13 cellular contexts compared by ENCODE assay signal in the genomic region with DNA sequence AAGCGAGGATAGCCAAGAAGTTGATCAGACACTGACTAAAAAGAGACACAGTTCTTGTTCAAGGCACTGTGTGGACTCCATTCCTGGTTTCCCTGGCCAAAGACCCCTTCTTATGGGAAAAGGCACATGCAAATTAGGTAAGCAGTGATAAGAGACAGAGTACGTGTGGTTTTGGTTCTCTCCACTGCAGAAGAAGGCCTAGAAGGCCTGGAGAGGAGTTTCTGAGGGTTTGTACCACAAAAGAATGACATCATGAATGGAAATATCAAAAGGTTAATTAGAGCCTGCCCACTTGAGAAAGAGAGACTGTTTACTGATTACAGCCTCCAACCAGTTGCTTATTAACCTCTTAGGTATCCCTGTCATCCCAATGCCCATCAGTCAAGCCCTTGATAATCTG.
A peak's percentile ranks its signal among the peaks of the same experiment; 100 is the strongest.
DNase-seq lines count a peak whose midpoint lies in the region; ATAC-seq, FAIRE-seq and TF ChIP-seq lines count a peak whose summit lies in the region.
"Had no signal": no experiment of that assay in that cellular context is flagged by ENCODE, and none has a peak within 500 bp of the region (broad histone marks: within the 10 kb centered on the region; RNA-seq: fewer than 3 reads in every experiment).

No MANE protein-coding gene starts in this region.

- ATAC-seq in HG02642 (IDR thresholded peaks at IDR 0.05; ENCODE audit: poor library complexity, unreplicated experiment) (peak; percentile 80), HG03457 (IDR thresholded peaks at IDR 0.05; ENCODE audit: unreplicated experiment) (peak; percentile 90)

- no peaks in the 10 kb centered on the region for H3K36me3 ChIP-seq in osteoblast (ENCODE audit: insufficient read depth, low read length)
- H3K36me3 ChIP-seq: HAP-1, neural progenitor cell, SJSA1 had no signal

- TF ChIP-seq CTCF in GM12865 (IDR thresholded peaks at IDR 0.05; ENCODE audit: insufficient read depth, low read depth, low read length, missing control alignments), result no peak
- TF ChIP-seq CTCF in osteoblast (IDR thresholded peaks at IDR 0.05; ENCODE audit: extremely low read depth, low read depth, low read length), result no peak

- DNase-seq in GM12865 (ENCODE audit: low read depth) (peak; percentile 9), GM19239 (ENCODE audit: insufficient read length, low spot score) (peak; percentile 9), osteoblast (ENCODE audit: insufficient read length, low spot score, missing footprints) (no peak), NCI-H774 (lab: John Stamatoyannopoulos, UW) (no peak), GM19240 (ENCODE audit: insufficient read length, low spot score) (no peak)
- no peak for DNase-seq in activated effector memory CD4-positive, alpha-beta T cell treated with anti-CD3 and anti-CD28 coated beads, Interleukin-2, amount 50 U/mL, for 16 hours
- DNase-seq: activated CD4-positive, CD25-positive, alpha-beta regulatory T cell; activated gamma-delta T cell treated with Interleukin-2 at 50 U/mL for 16 hours had no signal

- no peak overlapping the region for H3K4me3 ChIP-seq in GM12865 (ENCODE audit: low read depth, low read length)
- H3K4me3 ChIP-seq in osteoblast (ENCODE audit: insufficient read depth, low read length), result no peak overlapping the region
- H3K4me3 ChIP-seq: HAP-1, neural progenitor cell, SJSA1 had no signal

- H3K4me2 ChIP-seq in osteoblast (ENCODE audit: insufficient read depth, low read length), result no peak overlapping the region
- H3K4me2 ChIP-seq: neural progenitor cell had no signal

- FAIRE-seq in GM19239 (lab: Jason Lieb, UNC), result peak; percentile 35

- H3K79me2 ChIP-seq in osteoblast (ENCODE audit: insufficient read depth, low read length), result no peaks in the 10 kb centered on the region

- no peaks in the 10 kb centered on the region for H3K4me1 ChIP-seq in osteoblast (ENCODE audit: insufficient read depth, low read length)
- H3K4me1 ChIP-seq: HAP-1, SJSA1 had no signal

- no peaks in the 10 kb centered on the region for H3K9me3 ChIP-seq in osteoblast (ENCODE audit: low read depth, low read length)
- H3K9me3 ChIP-seq: HAP-1, SJSA1 had no signal

- no peak overlapping the region for H3K27ac ChIP-seq in osteoblast (ENCODE audit: low read depth, low read length)
- H3K27ac ChIP-seq: neural progenitor cell, SJSA1 had no signal

- no peaks in the 10 kb centered on the region for H3K27me3 ChIP-seq in osteoblast (ENCODE audit: insufficient read depth, low read length)
- H3K27me3 ChIP-seq: neural progenitor cell, SJSA1 had no signal

- H4K20me1 ChIP-seq in osteoblast (ENCODE audit: insufficient read depth, low read length), result no peaks in the 10 kb centered on the region

- H2AFZ ChIP-seq in osteoblast (ENCODE audit: low read length), result no peak overlapping the region
- H2AFZ ChIP-seq: neural progenitor cell had no signal

Comparison
In these comparisons a context has a peak if more than half of its experiments do, and no peak if none do; other contexts are left out.
1. DNase-seq: peak in GM12865 (single experiment) and GM19239 (single experiment); none in osteoblast (single experiment), activated effector memory CD4-positive, alpha-beta T cell treated with anti-CD3 and anti-CD28 coated beads, Interleukin-2, amount 50 U/mL, for 16 hours (single experiment), NCI-H774 (single experiment) and GM19240 (single experiment).